25 cellular contexts compared by ENCODE assay signal in the genomic region with DNA sequence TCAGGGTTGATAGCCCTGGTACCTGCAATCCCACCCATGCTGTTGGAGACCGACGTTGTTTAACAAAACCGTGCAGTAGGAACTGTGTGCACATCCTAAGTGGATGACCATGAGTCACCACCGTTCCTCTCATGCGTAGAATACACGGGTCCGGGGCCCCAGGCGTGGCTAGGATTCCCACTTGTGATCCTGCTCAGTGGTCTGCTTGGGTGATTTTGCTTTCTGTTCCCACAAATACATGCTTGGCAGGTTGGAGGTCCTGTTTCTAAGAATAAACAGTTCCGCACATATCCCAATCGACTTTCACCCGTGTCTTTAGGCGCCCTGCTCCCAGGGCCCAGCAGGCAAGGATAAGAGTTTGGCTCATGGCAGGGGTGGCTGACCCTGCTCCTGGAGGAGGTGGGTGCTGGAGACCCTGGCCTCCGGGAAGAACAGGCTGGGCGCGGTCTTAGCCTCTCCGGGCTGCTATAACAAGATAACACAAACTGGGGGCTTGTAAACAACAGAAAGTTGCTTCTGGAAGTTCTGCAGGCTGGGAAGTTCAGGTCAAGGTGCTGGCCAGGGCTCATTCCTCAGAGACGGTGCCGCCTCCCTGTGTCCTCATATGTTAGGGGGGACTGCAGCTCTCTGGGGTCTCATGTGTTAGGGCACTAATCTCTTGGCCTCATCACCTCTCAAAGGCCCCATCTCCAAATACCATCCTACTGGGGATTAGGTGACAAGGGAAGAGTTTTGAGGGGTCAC.
"Had no signal": no experiment of that assay in that cellular context is flagged by ENCODE, and none has a peak within 500 bp of the region (broad histone marks: within the 10 kb centered on the region; RNA-seq: fewer than 3 reads in every experiment).

No MANE protein-coding gene starts in this region.

- H3K4me3 ChIP-seq: esophagus muscularis mucosa, heart right ventricle, left ventricle myocardium inferior, right lobe of liver, skin epidermis, uterus had no signal

- H3K27ac ChIP-seq: esophagus muscularis mucosa, foreskin keratinocyte, heart right ventricle, left ventricle myocardium inferior, right lobe of liver, skin epidermis, uterus, WERI-Rb-1 had no signal

- H3K27me3 ChIP-seq: foreskin keratinocyte, right lobe of liver, uterus had no signal

- DNase-seq: activated CD4-positive, alpha-beta T cell treated with anti-CD3 and anti-CD28 coated beads for 48 hours; activated CD4-positive, alpha-beta T cell treated with anti-CD3 and anti-CD28 coated beads, Interleukin-2, amount 50 U/mL, for 48 hours; activated CD8-positive, alpha-beta memory T cell treated with anti-CD3 and anti-CD28 coated beads for 24 hours; activated CD8-positive, alpha-beta memory T cell treated with anti-CD3 and anti-CD28 coated beads, Interleukin-2, amount 50 U/mL, for 48 hours; activated naive CD8-positive, alpha-beta T cell treated with anti-CD3 and anti-CD28 coated beads, Interleukin-2, amount 50 U/mL, for 24 hours; activated T-cell treated with anti-CD3 and anti-CD28 coated beads, Interleukin-2, amount 50 U/mL, for 24 hours; amygdala; central memory CD4-positive, alpha-beta T cell; effector CD4-positive, alpha-beta T cell; foreskin keratinocyte; heart right ventricle; kidney glomerular epithelial cell; left ventricle myocardium inferior; naive B cell; nucleus accumbens; right lobe of liver; stimulated activated CD4-positive, alpha-beta T cell treated with anti-CD3 and anti-CD28 coated beads, Interleukin-4, amount 100 ng/mL, for 24 hours; T-helper 17 cell; T1000; uterus; WERI-Rb-1 had no signal

- H3K9me3 ChIP-seq: esophagus muscularis mucosa, heart right ventricle, left ventricle myocardium inferior, right lobe of liver, uterus had no signal

- H3K36me3 ChIP-seq: esophagus muscularis mucosa, heart right ventricle, left ventricle myocardium inferior, right lobe of liver, uterus, WERI-Rb-1 had no signal

- ATAC-seq: activated CD4-positive, CD25-positive, alpha-beta regulatory T cell treated with anti-CD3 and anti-CD28 coated beads, Interleukin-2, amount 50 U/mL, for 24 hours; activated naive CD8-positive, alpha-beta T cell treated with anti-CD3 and anti-CD28 coated beads, Interleukin-2, amount 50 U/mL, for 24 hours; foreskin keratinocyte; heart right ventricle; right lobe of liver; stimulated activated effector memory CD8-positive, alpha-beta T cell treated with anti-CD3 and anti-CD28 coated beads, Interleukin-12 subunit alpha, Interleukin-12 subunit beta, amount 100 ng/mL, for 72 hours; T-helper 17 cell had no signal

- H3K4me1 ChIP-seq: esophagus muscularis mucosa, foreskin keratinocyte, heart right ventricle, left ventricle myocardium inferior, right lobe of liver, uterus had no signal
